Comparison of ENCODE assay signal across 1 cellular context in genomic region chr15:44298878-44299277, GRCh38.
TF ChIP-seq lines count a peak whose summit lies in the region.

No MANE protein-coding gene starts in this region.

TF ChIP-seq in A549, 52 proteins besides CTCF, POLR2A, EP300 and RAD21 (continued from another document):
- TF ChIP-seq REST (IDR thresholded peaks at IDR 0.05) = no peak
- TF ChIP-seq NFE2L2 (conservative IDR thresholded peaks at IDR 0.05; ENCODE audit: low read length) = no peak
- no peak for TF ChIP-seq FOSL2 (IDR thresholded peaks at IDR 0.05)
- TF ChIP-seq FOSL2 (CRISPR knock-in tag; IDR thresholded peaks at IDR 0.05) = no peak
- TF ChIP-seq SREBF2 (IDR thresholded peaks at IDR 0.05) = no peak
- no peak for TF ChIP-seq USF2 (IDR thresholded peaks at IDR 0.05)
TF ChIP-seq in A549: peak in this region for 0.
